8 cellular contexts compared by ENCODE assay signal in genomic region chr9:96854877-96855273, GRCh38. TPM values are rescaled to one million over a fixed set of nuclear protein-coding genes. Genes with fewer than 3 reads are reported as not detected.
DNase-seq lines count a peak whose midpoint lies in the region; ATAC-seq and TF ChIP-seq lines count a peak whose summit lies in the region.

No MANE protein-coding gene starts in this region.

- CTCF ChIA-PET in GM10248 (lab: Yijun Ruan, JAX) = interaction anchor here (0.9 to 4.2 kb wide), 8 partner anchors 19 to 761 kb away, joined by 3 to 24 read pairs (median 4); no protein-coding TSS in a partner anchor

- ATAC-seq in naive thymus-derived CD8-positive, alpha-beta T cell = no peak

- H3K4me3 Mint-ChIP-seq in naive thymus-derived CD8-positive, alpha-beta T cell = peak overlapping the region; percentile 98 to 100 (median 100)

- no peak overlapping the region for H3K27ac ChIP-seq in coronary artery

- peaks cover 0 to 4% (median 3%) of the 10 kb centered on the region in 3 donors for H3K36me3 Mint-ChIP-seq in naive thymus-derived CD8-positive, alpha-beta T cell

- H3K27me3 Mint-ChIP-seq in naive thymus-derived CD8-positive, alpha-beta T cell = peaks cover 0 to 6% (median 4%) of the 10 kb centered on the region in 5 donors

- peaks cover 22 to 42% (median 34%) of the 10 kb centered on the region in 4 donors for H3K4me1 Mint-ChIP-seq in naive thymus-derived CD8-positive, alpha-beta T cell

- no peaks in the 10 kb centered on the region for H3K9me3 Mint-ChIP-seq in naive thymus-derived CD8-positive, alpha-beta T cell

- DNase-seq in AG09309 (ENCODE audit: low read depth) = no peak
- no peak for DNase-seq in Jurkat, Clone E6-1 (ENCODE audit: low read depth, low spot score)
- no peak for DNase-seq in coronary artery (ENCODE audit: low spot score)
- no peak for DNase-seq in naive thymus-derived CD8-positive, alpha-beta T cell
- no peak for DNase-seq in NCI-H1436 treated with DMSO at 0.1 percent for 48 hours (lab: John Stamatoyannopoulos, UW)
- no peak for DNase-seq in NCI-H1694 treated with DMSO at 0.1 percent for 48 hours (lab: John Stamatoyannopoulos, UW)
- DNase-seq in SKM-1 treated with dmso at 0.1 percent for 144 hours (lab: John Stamatoyannopoulos, UW; ENCODE audit: unreplicated experiment) = no peak
- no peak for DNase-seq in GM10248 (ENCODE audit: extremely low spot score)

- H3K4me3 ChIP-seq in AG09309 (ENCODE audit: control insufficient read depth, low read depth, low read length) (peak overlapping the region; percentile 98; the same call in 1 of the 2 replicates), coronary artery (peak overlapping the region; percentile 77)
- H3K4me3 ChIP-seq in Jurkat, Clone E6-1 (ENCODE audit: low read length) = peak overlapping the region; percentile 69

- no peak for TF ChIP-seq CTCF in AG09309 (IDR thresholded peaks at IDR 0.05; ENCODE audit: control insufficient read depth, insufficient read depth, low read depth, low read length, missing control alignments)
- no peak for TF ChIP-seq CTCF in coronary artery (IDR thresholded peaks at IDR 0.05)
- no peak for TF ChIP-seq CTCF in GM10248 (IDR thresholded peaks at IDR 0.05; ENCODE audit: control extremely low read depth, extremely low read depth, low read depth, missing control alignments)

- H3K27ac Mint-ChIP-seq in naive thymus-derived CD8-positive, alpha-beta T cell = peak overlapping the region in 2 of 10 donors; percentile 5 to 49

- POLR2A ChIA-PET in naive thymus-derived CD8-positive, alpha-beta T cell (lab: Charles Lee) = interaction anchor here (1.5 to 2.0 kb wide), 3 partner anchors 76 to 383 kb away, joined by 4 to 6 read pairs (median 5); no protein-coding TSS in a partner anchor
- POLR2A ChIA-PET in GM10248 (lab: Yijun Ruan, JAX) = no interaction called here

RNA-seq across cellular contexts. Expression of gene ZNF782, which starts 0.6 kb away (rescaled TPM):
- 5.8 TPM for polyA plus RNA-seq in Jurkat, Clone E6-1 (2012; ENCODE audit: insufficient read depth, insufficient read length)
- total RNA-seq in naive thymus-derived CD8-positive, alpha-beta T cell = 10 to 100 TPM in 1 of 2 experiments, 1 to 10 TPM in 1; 9.2 to 11.5 TPM
- polyA plus RNA-seq in naive thymus-derived CD8-positive, alpha-beta T cell = 1 to 10 TPM; 1.7 to 5.6 (median 2.0) TPM
